Comparison of ENCODE assay signal across 1 cellular context in genomic region chr22:20486229-20486628, GRCh38.
A peak's percentile ranks its signal among the peaks of the same experiment; 100 is the strongest.
TF ChIP-seq lines count a peak whose summit lies in the region.

No MANE protein-coding gene starts in this region.

TF ChIP-seq in K562, 482 proteins besides CTCF, POLR2A, EP300 and RAD21 (continued from another document):
- TF ChIP-seq ATF4 (CRISPR knock-in tag; IDR thresholded peaks at IDR 0.05): no peak
- peak; percentile 80; the same call in 1 of the 2 replicates for TF ChIP-seq OTX1 (CRISPR knock-in tag; IDR thresholded peaks at IDR 0.05)
